ENCODE assay signal across 8 cellular contexts in genomic region chr14:73472182-73473114, GRCh38. TPM values are rescaled to one million over a fixed set of nuclear protein-coding genes. Genes with fewer than 3 reads are reported as not detected.
DNase-seq lines count a peak whose midpoint lies in the region; ATAC-seq, FAIRE-seq and TF ChIP-seq lines count a peak whose summit lies in the region.

No MANE protein-coding gene starts in this region.

- no peaks in the 10 kb centered on the region for H3K9me3 Mint-ChIP-seq in astrocyte (ENCODE audit: unreplicated experiment)
- H3K9me3 Mint-ChIP-seq in stimulated activated memory B cell treated with anti-CD40 and anti-IgM and Interleukin-4, amounts not matched to agents 10 μg/mL and 1 μg/mL and 100 μg/mL, for 72 hours, result no peaks in the 10 kb centered on the region

- DNase-seq in DMS 273 (lab: John Stamatoyannopoulos, UW; ENCODE audit: unreplicated experiment), result peak; percentile 84
- peak; percentile 60 for DNase-seq in HFF-Myc (ENCODE audit: extremely low read depth, low read depth)
- peak; percentile 50 for DNase-seq in NCI-H446 treated with DMSO at 0.1 percent for 48 hours (lab: John Stamatoyannopoulos, UW)
- peak; percentile 61 for DNase-seq in astrocyte (ENCODE audit: low read depth)
- peak; percentile 70 for DNase-seq in hepatocyte (ENCODE audit: low spot score)
- no peak for DNase-seq in effector memory CD4-positive, alpha-beta T cell
- DNase-seq in stimulated activated CD4-positive, alpha-beta T cell treated with anti-CD3 and anti-CD28 coated beads, Interleukin-1b, Interleukin-23, amount 100 ng/mL, for 48 hours, result no peak

- peak; percentile 67 for ATAC-seq in stimulated activated memory B cell treated with anti-CD40 and anti-IgM and Interleukin-4, amounts not matched to agents 10 μg/mL and 1 μg/mL and 100 μg/mL, for 72 hours

- H3K27ac Mint-ChIP-seq in astrocyte (ENCODE audit: unreplicated experiment), result no peak overlapping the region
- H3K27ac Mint-ChIP-seq in stimulated activated memory B cell treated with anti-CD40 and anti-IgM and Interleukin-4, amounts not matched to agents 10 μg/mL and 1 μg/mL and 100 μg/mL, for 72 hours, result no peak overlapping the region

- H3K36me3 Mint-ChIP-seq in astrocyte (ENCODE audit: low read depth, unreplicated experiment), result no peaks in the 10 kb centered on the region
- H3K36me3 Mint-ChIP-seq in stimulated activated memory B cell treated with anti-CD40 and anti-IgM and Interleukin-4, amounts not matched to agents 10 μg/mL and 1 μg/mL and 100 μg/mL, for 72 hours, result no peaks in the 10 kb centered on the region

- no peaks in the 10 kb centered on the region for H3K9me2 ChIP-seq in hepatocyte (replicated peaks; ENCODE audit: insufficient read depth)

- no peaks in the 10 kb centered on the region for H3K79me2 ChIP-seq in astrocyte (ENCODE audit: insufficient read depth, low read length)
- no peaks in the 10 kb centered on the region for H3K79me2 ChIP-seq in hepatocyte

- peak overlapping the region; percentile 21 for H3K4me3 Mint-ChIP-seq in astrocyte (ENCODE audit: unreplicated experiment)
- no peak overlapping the region for H3K4me3 Mint-ChIP-seq in stimulated activated memory B cell treated with anti-CD40 and anti-IgM and Interleukin-4, amounts not matched to agents 10 μg/mL and 1 μg/mL and 100 μg/mL, for 72 hours

- H2AFZ ChIP-seq in astrocyte (ENCODE audit: low read depth, low read length) (no peak overlapping the region), hepatocyte (no peak overlapping the region)

- H3K27ac ChIP-seq in astrocyte (ENCODE audit: low read depth, low read length), result no peak overlapping the region
- no peak overlapping the region for H3K27ac ChIP-seq in hepatocyte
- H3K27ac ChIP-seq in effector memory CD4-positive, alpha-beta T cell (ENCODE audit: insufficient read depth, low read length, poor library complexity, severe bottlenecking), result no peak overlapping the region

- FAIRE-seq in astrocyte (lab: Jason Lieb, UNC), result no peak

- no peak overlapping the region for H3K9ac ChIP-seq in astrocyte (ENCODE audit: low read length)

- peaks cover 18% of the 10 kb centered on the region for H3K4me1 Mint-ChIP-seq in astrocyte (ENCODE audit: low read depth, unreplicated experiment)
- H3K4me1 Mint-ChIP-seq in stimulated activated memory B cell treated with anti-CD40 and anti-IgM and Interleukin-4, amounts not matched to agents 10 μg/mL and 1 μg/mL and 100 μg/mL, for 72 hours, result peaks cover 13% of the 10 kb centered on the region

- no peaks in the 10 kb centered on the region for H3K36me3 ChIP-seq in astrocyte (ENCODE audit: insufficient read depth, low read length)
- H3K36me3 ChIP-seq in hepatocyte (replicated peaks; ENCODE audit: insufficient read depth, low read depth), result no peaks in the 10 kb centered on the region
- H3K36me3 ChIP-seq in effector memory CD4-positive, alpha-beta T cell (ENCODE audit: control insufficient read depth, insufficient read depth, low read length), result no peaks in the 10 kb centered on the region

- H3K4me3 ChIP-seq in HFF-Myc (replicated peaks; ENCODE audit: low read depth, low read length) (no peak overlapping the region), astrocyte (ENCODE audit: insufficient read depth, low read depth, low read length) (no peak overlapping the region), hepatocyte (no peak overlapping the region)
- H3K4me3 ChIP-seq in effector memory CD4-positive, alpha-beta T cell (ENCODE audit: insufficient read depth, low read depth, low read length, poor library complexity, severe bottlenecking), result no peak overlapping the region

- H3K4me2 ChIP-seq in astrocyte (ENCODE audit: low read length), result no peak overlapping the region
- H3K4me2 ChIP-seq in hepatocyte, result no peak overlapping the region

- H4K20me1 ChIP-seq in astrocyte (ENCODE audit: insufficient read depth, low read length) (no peaks in the 10 kb centered on the region), hepatocyte (ENCODE audit: insufficient read depth, poor library complexity, severe bottlenecking) (no peaks in the 10 kb centered on the region)

- no peaks in the 10 kb centered on the region for H3K27me3 Mint-ChIP-seq in astrocyte (ENCODE audit: low read depth, unreplicated experiment)
- H3K27me3 Mint-ChIP-seq in stimulated activated memory B cell treated with anti-CD40 and anti-IgM and Interleukin-4, amounts not matched to agents 10 μg/mL and 1 μg/mL and 100 μg/mL, for 72 hours, result no peaks in the 10 kb centered on the region

- no peaks in the 10 kb centered on the region for H3K9me3 ChIP-seq in astrocyte (ENCODE audit: insufficient read depth, low read depth, low read length)
- no peaks in the 10 kb centered on the region for H3K9me3 ChIP-seq in hepatocyte (ENCODE audit: low read depth)
- no peaks in the 10 kb centered on the region for H3K9me3 ChIP-seq in effector memory CD4-positive, alpha-beta T cell (ENCODE audit: control insufficient read depth, low read length)

- WGBS in hepatocyte (ENCODE audit: low lambda C conversion rate, missing lambda C conversion rate), result 61% methylated on average over 18 of the region's 18 CpGs

- H3K27me3 ChIP-seq in astrocyte (ENCODE audit: insufficient read depth, low read length), result no peaks in the 10 kb centered on the region
- H3K27me3 ChIP-seq in hepatocyte, result no peaks in the 10 kb centered on the region
- H3K27me3 ChIP-seq in effector memory CD4-positive, alpha-beta T cell (replicated peaks; ENCODE audit: control insufficient read depth, insufficient read depth, low read length, poor library complexity, severe bottlenecking), result no peaks in the 10 kb centered on the region

- peaks cover 9% of the 10 kb centered on the region for H3K4me1 ChIP-seq in astrocyte (ENCODE audit: insufficient read depth, low read length)
- H3K4me1 ChIP-seq in hepatocyte (ENCODE audit: insufficient read depth), result peaks cover 7% of the 10 kb centered on the region
- no peaks in the 10 kb centered on the region for H3K4me1 ChIP-seq in effector memory CD4-positive, alpha-beta T cell (ENCODE audit: control insufficient read depth, insufficient read depth, low read length, poor library complexity, severe bottlenecking)

- TF ChIP-seq CTCF in HFF-Myc (IDR thresholded peaks at IDR 0.05; ENCODE audit: low read depth, low read length, missing control alignments), result peak; percentile 54
- peak; percentile 76 for TF ChIP-seq CTCF in astrocyte (IDR thresholded peaks at IDR 0.05; ENCODE audit: insufficient read depth, low read depth, low read length)
- peak; percentile 83 for TF ChIP-seq CTCF in hepatocyte (IDR thresholded peaks at IDR 0.05; ENCODE audit: poor library complexity)

RNA-seq across cellular contexts. Expression of gene NUMB, which starts 14.1 kb away (rescaled TPM):
- total RNA-seq in astrocyte, result 89.2 and 93.9 TPM in 2 replicates
- 35.3 and 38.5 TPM in 2 replicates for total RNA-seq in hepatocyte
- polyA plus RNA-seq in hepatocyte, result 44.0 and 45.8 TPM in 2 replicates

RNA-seq across cellular contexts. Expression of gene RIOX1, which starts 18.3 kb away (rescaled TPM):
- total RNA-seq in astrocyte (11.3 and 12.5 TPM in 2 replicates), hepatocyte (12.6 and 13.1 TPM in 2 replicates)
- polyA plus RNA-seq in hepatocyte, result 10.1 and 15.6 TPM in 2 replicates

Comparison
In these comparisons a context has a peak if more than half of its experiments do, and no peak if none do; other contexts are left out.
1. DNase-seq: peak in DMS 273 (single experiment), HFF-Myc (single experiment), NCI-H446 treated with DMSO at 0.1 percent for 48 hours (single experiment), astrocyte (single experiment) and hepatocyte (single experiment); none in effector memory CD4-positive, alpha-beta T cell (0 of 3) and stimulated activated CD4-positive, alpha-beta T cell treated with anti-CD3 and anti-CD28 coated beads, Interleukin-1b, Interleukin-23, amount 100 ng/mL, for 48 hours (single experiment).
2. Peak in every context shown above with its lines, with median percentiles within 50 percentile points of each other: CTCF ChIP-seq.